Comparison of ENCODE assay signal across 34 cellular contexts in genomic region chr11:107478922-107479321, GRCh38.
"Had no signal": no experiment of that assay in that cellular context is flagged by ENCODE, and none has a peak within 500 bp of the region (broad histone marks: within the 10 kb centered on the region; RNA-seq: fewer than 3 reads in every experiment).

No MANE protein-coding gene starts in this region.

- DNase-seq: activated B cell treated with CpG ODN at 0.5 μM for 24 hours; activated CD4-positive, alpha-beta memory T cell treated with anti-CD3 and anti-CD28 coated beads, Interleukin-2, amount 10 ng/mL, durations not matched to agents 7 days and 5 days; activated CD4-positive, alpha-beta T cell treated with anti-CD3 and anti-CD28 coated beads for 4 hours; activated CD4-positive, alpha-beta T cell treated with anti-CD3 and anti-CD28 coated beads, Interleukin-2, amount 50 U/mL, for 1 hour; activated CD4-positive, CD25-positive, alpha-beta regulatory T cell treated with anti-CD3 and anti-CD28 coated beads, Interleukin-2, amount 50 U/mL, for 72 hours; activated CD8-positive, alpha-beta memory T cell treated with anti-CD3 and anti-CD28 coated beads for 24 hours; activated CD8-positive, alpha-beta memory T cell treated with anti-CD3 and anti-CD28 coated beads, Interleukin-2, amount 10 ng/mL, durations not matched to agents 7 days and 5 days; activated CD8-positive, alpha-beta memory T cell treated with anti-CD3 and anti-CD28 coated beads, Interleukin-2, amount 50 U/mL, for 48 hours; activated effector memory CD4-positive, alpha-beta T cell treated with Interleukin-2 at 50 U/mL for 16 hours; activated naive CD4-positive, alpha-beta T cell treated with anti-CD3 and anti-CD28 coated beads, Interleukin-2, amount 10 ng/mL, durations not matched to agents 7 days and 5 days; activated naive CD8-positive, alpha-beta T cell treated with anti-CD3 and anti-CD28 coated beads, Interleukin-2, amount 50 U/mL, for 24 hours; activated T-cell treated with anti-CD3 and anti-CD28 coated beads, Interleukin-2, amount 50 U/mL, for 48 hours; anterior cingulate cortex; NCI-H1105 treated with DMSO at 0.1 percent for 48 hours; NCI-H1436; NCI-H1694; NCI-H1930; NCI-H2081 treated with DMSO at 0.1 percent for 48 hours; NCI-H226; NCI-H446 treated with DMSO at 0.1 percent for 48 hours; NCI-H524; NCI-H69; NCI-H82; PC-9; SIG-M5; T-helper 1 cell; T-helper 2 cell; T-helper 9 cell had no signal

- H3K27me3 ChIP-seq: cardiac muscle cell had no signal

- H3K4me3 ChIP-seq: cardiac muscle cell, PC-9 had no signal

- ATAC-seq: activated CD8-positive, alpha-beta memory T cell treated with anti-CD3 and anti-CD28 coated beads, Interleukin-2, amount 10 ng/mL, durations not matched to agents 7 days and 5 days; activated naive CD8-positive, alpha-beta T cell treated with anti-CD3 and anti-CD28 coated beads, Interleukin-2, amount 50 U/mL, for 24 hours; Right ventricle myocardium inferior; SK-N-SH treated with all-trans-retinoic acid at 6 μM for 48 hours had no signal

- H3K36me3 ChIP-seq: cardiac muscle cell had no signal

- H3K27ac ChIP-seq: cardiac muscle cell, KMS-11, PC-9, RWPE1, VCaP had no signal
